ENCODE assay signal across 8 cellular contexts in the genomic region with DNA sequence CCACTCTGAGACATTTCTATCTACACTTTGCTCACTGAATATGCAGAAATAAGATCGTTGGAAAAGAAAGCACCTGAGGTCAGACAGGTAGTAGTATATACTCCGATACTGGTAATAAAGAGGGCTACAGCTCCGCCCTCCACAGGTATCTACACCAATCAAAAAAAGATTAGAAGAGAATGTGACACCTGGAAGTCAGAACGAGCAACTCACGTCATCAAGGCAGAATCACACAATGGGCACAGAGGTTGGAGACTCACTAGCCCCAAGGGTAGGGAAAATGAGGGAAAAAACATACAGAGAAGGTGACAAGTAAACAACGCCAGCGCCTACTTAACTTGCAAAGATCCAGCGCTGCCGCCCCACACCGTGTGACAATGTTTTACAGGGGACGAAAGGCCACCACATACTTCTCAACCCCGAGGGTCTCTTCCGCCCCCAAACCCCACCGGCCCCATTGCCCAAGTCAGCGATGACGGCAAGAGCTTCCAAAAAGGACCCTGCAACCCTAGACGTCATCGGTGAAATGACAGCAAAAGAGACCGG. TPM values are rescaled to one million over a fixed set of nuclear protein-coding genes. Genes with fewer than 3 reads are reported as not detected.
DNase-seq lines count a peak whose midpoint lies in the region; ATAC-seq and TF ChIP-seq lines count a peak whose summit lies in the region.

No MANE protein-coding gene starts in this region.

- H3K79me2 ChIP-seq in neural progenitor cell (ENCODE audit: low read depth): peaks cover 47% of the 10 kb centered on the region

- H2AFZ ChIP-seq in neural progenitor cell (replicated peaks): peak overlapping the region; percentile 99

- H3K9me3 ChIP-seq in neural progenitor cell (ENCODE audit: low read depth): no peaks in the 10 kb centered on the region

- ATAC-seq in GM18519 (IDR thresholded peaks at IDR 0.05; ENCODE audit: low FRiP score, unreplicated experiment) (peak; percentile 27), HG03097 (IDR thresholded peaks at IDR 0.05; ENCODE audit: low FRiP score, unreplicated experiment) (peak; percentile 20), GM18873 (IDR thresholded peaks at IDR 0.05; ENCODE audit: low FRiP score, unreplicated experiment) (no peak)
- ATAC-seq in activated T-helper 17 cell treated with anti-CD3 and anti-CD28 coated beads, Interleukin-2, amount 50 U/mL, for 72 hours (replicated peaks): peak; percentile 47

- peaks cover 27% of the 10 kb centered on the region for H3K4me1 Mint-ChIP-seq in activated T-helper 17 cell treated with anti-CD3 and anti-CD28 coated beads, Interleukin-2, amount 50 U/mL, for 72 hours
- peaks cover 19% of the 10 kb centered on the region for H3K4me1 Mint-ChIP-seq in neural progenitor cell

- H3K27me3 ChIP-seq in neural progenitor cell: no peaks in the 10 kb centered on the region

- TF ChIP-seq CTCF in foreskin fibroblast (IDR thresholded peaks at IDR 0.05; ENCODE audit: low read depth, low read length) (no peak), neural progenitor cell (IDR thresholded peaks at IDR 0.05) (no peak)

- H3K4me3 ChIP-seq in foreskin fibroblast (ENCODE audit: low read depth in 1 of 2, low read length in 2 of 2) (peak overlapping the region; percentile 83 to 94), neural progenitor cell (peak overlapping the region; percentile 88)

- H3K27me3 Mint-ChIP-seq in activated T-helper 17 cell treated with anti-CD3 and anti-CD28 coated beads, Interleukin-2, amount 50 U/mL, for 72 hours: no peaks in the 10 kb centered on the region
- no peaks in the 10 kb centered on the region for H3K27me3 Mint-ChIP-seq in neural progenitor cell (ENCODE audit: insufficient read depth, low read depth)

- peak overlapping the region; percentile 77 for H3K4me2 ChIP-seq in neural progenitor cell

- peaks cover 9% of the 10 kb centered on the region for H4K20me1 ChIP-seq in neural progenitor cell (ENCODE audit: low read depth)

- peak overlapping the region; percentile 95 for H3K27ac ChIP-seq in neural progenitor cell

- H3K9me3 Mint-ChIP-seq in activated T-helper 17 cell treated with anti-CD3 and anti-CD28 coated beads, Interleukin-2, amount 50 U/mL, for 72 hours: no peaks in the 10 kb centered on the region
- H3K9me3 Mint-ChIP-seq in neural progenitor cell: no peaks in the 10 kb centered on the region

- peak overlapping the region; percentile 81 for H3K9ac ChIP-seq in neural progenitor cell

- H3K36me3 ChIP-seq in neural progenitor cell: no peaks in the 10 kb centered on the region

- peaks cover 10% of the 10 kb centered on the region for H3K36me3 Mint-ChIP-seq in activated T-helper 17 cell treated with anti-CD3 and anti-CD28 coated beads, Interleukin-2, amount 50 U/mL, for 72 hours (ENCODE audit: low read depth)
- no peaks in the 10 kb centered on the region for H3K36me3 Mint-ChIP-seq in neural progenitor cell

- peaks cover 17% of the 10 kb centered on the region for H3K4me1 ChIP-seq in neural progenitor cell

- peak; percentile 21 to 30 for DNase-seq in AML-193 (lab: John Stamatoyannopoulos, UW)
- peak; percentile 11 for DNase-seq in NCI-H460 (ENCODE audit: extremely low read depth, low read depth)
- DNase-seq in foreskin fibroblast: peak; percentile 26 to 56
- peak; percentile 65 for DNase-seq in neural progenitor cell (ENCODE audit: low spot score)

- H3K27ac Mint-ChIP-seq in activated T-helper 17 cell treated with anti-CD3 and anti-CD28 coated beads, Interleukin-2, amount 50 U/mL, for 72 hours: peak overlapping the region; percentile 88
- H3K27ac Mint-ChIP-seq in neural progenitor cell: peak overlapping the region; percentile 86

- H3K4me3 Mint-ChIP-seq in activated T-helper 17 cell treated with anti-CD3 and anti-CD28 coated beads, Interleukin-2, amount 50 U/mL, for 72 hours: peak overlapping the region; percentile 85
- H3K4me3 Mint-ChIP-seq in neural progenitor cell: peak overlapping the region; percentile 92

- peaks cover 9% of the 10 kb centered on the region for H3F3A ChIP-seq in neural progenitor cell (ENCODE audit: low read depth)

RNA-seq across cellular contexts. Expression of gene LMBRD1, which starts 0.7 kb away (rescaled TPM):
- total RNA-seq in NCI-H460 (2014; rRNA removed; shearing (Covaris generic)): 25.1 and 26.3 TPM in 2 replicates
- 8.7 and 14.0 TPM in 2 replicates for polyA plus RNA-seq in NCI-H460 (2014; cell fraction: nucleus; rRNA removed)
- total RNA-seq in activated T-helper 17 cell treated with anti-CD3 and anti-CD28 coated beads, Interleukin-2, amount 50 U/mL, for 72 hours: 10 to 100 TPM; 18.4 to 26.1 TPM
- total RNA-seq in neural progenitor cell (ENCODE audit: low replicate concordance): 24.8 and 41.1 TPM in 2 replicates

Comparison
In these comparisons a context has a peak if more than half of its experiments do, and no peak if none do; other contexts are left out.
1. DNase-seq: peak in every context shown above with its lines; median percentile 65 in neural progenitor cell; 41 in foreskin fibroblast; 26 in AML-193; 11 in NCI-H460.